Comparison of ENCODE assay signal across 8 cellular contexts in genomic region chr4:3880595-3881120, GRCh38.
DNase-seq lines count a peak whose midpoint lies in the region; ATAC-seq and TF ChIP-seq lines count a peak whose summit lies in the region.

No MANE protein-coding gene starts in this region.

- H3K4me3 Mint-ChIP-seq in IgD-negative memory B cell, result peak overlapping the region in 3 of 4 donors; percentile 55 to 93 (median 87)

- H3K27me3 ChIP-seq in SJCRH30 (peaks cover 18% of the 10 kb centered on the region), prostate gland (replicated peaks; ENCODE audit: insufficient read depth) (peaks cover 8% of the 10 kb centered on the region)

- 7% methylated on average over 20 of the region's 20 CpGs for WGBS in prostate gland

- H3K9ac ChIP-seq in ES-I3 (ENCODE audit: low read depth, low read length), result peak overlapping the region; percentile 36; the same call in 1 of the 2 replicates

- H3K36me3 Mint-ChIP-seq in IgD-negative memory B cell, result no peaks in the 10 kb centered on the region

- H3K36me3 ChIP-seq in ES-I3 (ENCODE audit: insufficient read depth, low read length) (no peaks in the 10 kb centered on the region), SJCRH30 (no peaks in the 10 kb centered on the region), prostate gland (no peaks in the 10 kb centered on the region)

- H3K9me3 Mint-ChIP-seq in IgD-negative memory B cell, result peaks cover 4 to 12% (median 7%) of the 10 kb centered on the region in 3 donors

- no peak overlapping the region for H3K27ac ChIP-seq in SJCRH30
- no peak overlapping the region for H3K27ac ChIP-seq in prostate gland

- H3K4me3 ChIP-seq in SJCRH30, result no peak overlapping the region
- H3K4me3 ChIP-seq in prostate gland, result no peak overlapping the region

- peak; percentile 77 to 87 for DNase-seq in SJCRH30
- peak; percentile 73 for DNase-seq in activated naive CD4-positive, alpha-beta T cell treated with Interleukin-2 at 50 U/mL for 16 hours
- DNase-seq in head of caudate nucleus, result peak; percentile 61 to 91 (median 82)
- DNase-seq in prostate gland (ENCODE audit: low spot score), result peak; percentile 65
- DNase-seq in foreskin melanocyte, result no peak

- TF ChIP-seq POLR2A in prostate gland (IDR thresholded peaks at IDR 0.05), result no peak

- ATAC-seq in HG03196 (IDR thresholded peaks at IDR 0.05; ENCODE audit: unreplicated experiment), result no peak

- no peak overlapping the region for H3K27ac Mint-ChIP-seq in IgD-negative memory B cell

- H3K4me1 Mint-ChIP-seq in IgD-negative memory B cell, result peaks cover 4 to 9% (median 8%) of the 10 kb centered on the region in 3 donors

- intact Hi-C loops in head of caudate nucleus (cut with DNase I) (no loop called here), prostate gland (cut with DNase I) (no loop called here)

- H3K4me1 ChIP-seq in ES-I3 (ENCODE audit: insufficient read depth, low read length) (no peaks in the 10 kb centered on the region), SJCRH30 (peaks cover 6% of the 10 kb centered on the region; the same call in 1 of the 2 replicates), prostate gland (replicated peaks) (no peaks in the 10 kb centered on the region)

- peak; percentile 57 to 83 (median 70) for TF ChIP-seq CTCF in prostate gland (IDR thresholded peaks at IDR 0.05)

- H3K27me3 Mint-ChIP-seq in IgD-negative memory B cell, result peaks cover 21% of the 10 kb centered on the region

- no peaks in the 10 kb centered on the region; the same call in 1 of the 2 replicates for H3K9me3 ChIP-seq in ES-I3 (ENCODE audit: control insufficient read depth, insufficient read depth, low read length)
- no peaks in the 10 kb centered on the region for H3K9me3 ChIP-seq in SJCRH30 (replicated peaks)
- H3K9me3 ChIP-seq in prostate gland, result no peaks in the 10 kb centered on the region
